Comparison of ENCODE assay signal across 29 cellular contexts in genomic region chr2:74696758-74697327, GRCh38. TPM values are rescaled to one million over a fixed set of nuclear protein-coding genes. Genes with fewer than 3 reads are reported as not detected.
DNase-seq lines count a peak whose midpoint lies in the region; TF ChIP-seq lines count a peak whose summit lies in the region.
"Had no signal": no experiment of that assay in that cellular context is flagged by ENCODE, and none has a peak within 500 bp of the region (broad histone marks: within the 10 kb centered on the region; RNA-seq: fewer than 3 reads in every experiment).

No MANE protein-coding gene starts in this region.

- no peak overlapping the region for H3K4me3 Mint-ChIP-seq in MCF 10A (ENCODE audit: unreplicated experiment)
- H3K4me3 Mint-ChIP-seq: activated naive CD8-positive, alpha-beta T cell; activated T-helper 1 cell treated with anti-CD3 and anti-CD28 coated beads, Interleukin-12 subunit alpha, Interleukin-12 subunit beta, Interleukin-2, Interleukin-4 antibody, amounts not matched to agents 30 ng/mL and 10 ng/mL and 1 ng/mL, durations not matched to agents 14 hours and 24 hours and 36 hours; IgD-negative memory B cell; naive thymus-derived CD8-positive, alpha-beta T cell; stimulated activated naive CD8-positive, alpha-beta T cell treated with anti-CD3 and anti-CD28 coated beads, Interleukin-15, Interleukin-2, amounts not matched to agents 100 ng/mL and 50 ng/mL, for 24 hours had no signal

- DNase-seq in MCF 10A (ENCODE audit: unreplicated experiment) (peak; percentile 30), breast epithelium (ENCODE audit: low spot score in 2 of 2) (no peak), colonic mucosa (no peak), foreskin fibroblast (peak; percentile 3 to 65), GDM1 (lab: John Stamatoyannopoulos, UW) (no peak), NCI-H2196 (lab: John Stamatoyannopoulos, UW; ENCODE audit: unreplicated experiment) (no peak), HAP-1 (ENCODE audit: low spot score in 2 of 2) (no peak)
- no peak for DNase-seq in NK-92 treated with Interleukin-12 subunit alpha and Interleukin-12 subunit beta, amount 100 ng/mL, for 24 hours (lab: John Stamatoyannopoulos, UW)
- DNase-seq: activated CD4-positive, alpha-beta T cell treated with anti-CD3 and anti-CD28 coated beads for 4 hours; body of pancreas; cortex of kidney; left cardiac atrium; mesendoderm; naive thymus-derived CD8-positive, alpha-beta T cell; NCI-H1694 treated with DMSO at 0.1 percent for 48 hours; NCI-H82; posterior cingulate gyrus; T-helper 1 cell; transverse colon had no signal

- intact Hi-C loops in MCF 10A (cut with micrococcal nuclease) (no loop called here), breast epithelium (cut with DNase I; ENCODE audit: low total_unique reads) (no loop called here), colonic mucosa (cut with DNase I) (no loop called here)

- CTCF ChIA-PET in MCF 10A (lab: Yijun Ruan, JAX): interaction anchor here (0.6 to 3.2 kb wide), 4 partner anchors 17 to 179 kb away, joined by 3 to 14 read pairs (median 4); no protein-coding TSS in a partner anchor

- no peaks in the 10 kb centered on the region for H3K36me3 Mint-ChIP-seq in MCF 10A (ENCODE audit: insufficient read depth, unreplicated experiment)

- H3K27me3 Mint-ChIP-seq in MCF 10A (ENCODE audit: insufficient read depth, unreplicated experiment): peaks cover 24% of the 10 kb centered on the region
- H3K27me3 Mint-ChIP-seq: activated naive CD8-positive, alpha-beta T cell had no signal

- no peaks in the 10 kb centered on the region for H3K4me1 ChIP-seq in breast epithelium
- H3K4me1 ChIP-seq in colonic mucosa: peaks cover 7% of the 10 kb centered on the region
- no peaks in the 10 kb centered on the region for H3K4me1 ChIP-seq in HAP-1
- H3K4me1 ChIP-seq: body of pancreas had no signal

- in situ Hi-C loops in HAP-1 (cut with MboI; ENCODE audit: low sequenced_read_pairs): loop anchor here (5.0 kb wide), 1 partner anchor 180 kb away; no protein-coding TSS in a partner anchor

- no peak overlapping the region for H3K9ac ChIP-seq in colonic mucosa (ENCODE audit: low read depth in 2 of 2, low read length in 2 of 2)
- H3K9ac ChIP-seq: BLaER1 treated with 17β-estradiol and CSF1 and Interleukin-3, amounts not matched to agents 10 nM and 100 nM had no signal

- no peaks in the 10 kb centered on the region for H3K36me3 ChIP-seq in breast epithelium
- H3K36me3 ChIP-seq in colonic mucosa: no peaks in the 10 kb centered on the region
- no peaks in the 10 kb centered on the region for H3K36me3 ChIP-seq in HAP-1 (replicated peaks)
- H3K36me3 ChIP-seq: BLaER1 treated with 17β-estradiol and CSF1 and Interleukin-3, amounts not matched to agents 10 nM and 100 nM; transverse colon had no signal

- H3K9me3 ChIP-seq in breast epithelium: no peaks in the 10 kb centered on the region
- no peaks in the 10 kb centered on the region for H3K9me3 ChIP-seq in colonic mucosa
- no peaks in the 10 kb centered on the region for H3K9me3 ChIP-seq in HAP-1
- H3K9me3 ChIP-seq: BLaER1 treated with 17β-estradiol and CSF1 and Interleukin-3, amounts not matched to agents 10 nM and 100 nM; body of pancreas; transverse colon had no signal

- POLR2A ChIA-PET in MCF 10A (lab: Yijun Ruan, JAX): no interaction called here

- no peaks in the 10 kb centered on the region for H3K4me1 Mint-ChIP-seq in MCF 10A (ENCODE audit: insufficient read depth, unreplicated experiment)

- H3K4me3 ChIP-seq in breast epithelium: no peak overlapping the region
- H3K4me3 ChIP-seq in colonic mucosa: no peak overlapping the region
- no peak overlapping the region for H3K4me3 ChIP-seq in foreskin fibroblast (ENCODE audit: low read depth in 1 of 2, low read length in 2 of 2)
- no peak overlapping the region for H3K4me3 ChIP-seq in HAP-1
- H3K4me3 ChIP-seq: BLaER1 treated with 17β-estradiol and CSF1 and Interleukin-3, amounts not matched to agents 10 nM and 100 nM; body of pancreas; PC-9; transverse colon had no signal

- TF ChIP-seq CTCF in MCF 10A (IDR thresholded peaks at IDR 0.05; ENCODE audit: unreplicated experiment): no peak
- TF ChIP-seq CTCF in breast epithelium (IDR thresholded peaks at IDR 0.05): no peak
- no peak for TF ChIP-seq CTCF in colonic mucosa (IDR thresholded peaks at IDR 0.05)
- TF ChIP-seq CTCF in foreskin fibroblast (IDR thresholded peaks at IDR 0.05; ENCODE audit: low read depth, low read length): no peak

- H3K27me3 ChIP-seq in breast epithelium: no peaks in the 10 kb centered on the region
- no peaks in the 10 kb centered on the region for H3K27me3 ChIP-seq in colonic mucosa
- peaks cover 8% of the 10 kb centered on the region for H3K27me3 ChIP-seq in HAP-1 (ENCODE audit: low read depth)
- H3K27me3 ChIP-seq: BLaER1 treated with 17β-estradiol and CSF1 and Interleukin-3, amounts not matched to agents 10 nM and 100 nM; body of pancreas; transverse colon had no signal

- H3K27ac ChIP-seq in breast epithelium: no peak overlapping the region
- peak overlapping the region; percentile 78 for H3K27ac ChIP-seq in colonic mucosa
- H3K27ac ChIP-seq: 22Rv1; BLaER1 treated with 17β-estradiol and CSF1 and Interleukin-3, amounts not matched to agents 10 nM and 100 nM; body of pancreas; HL-60; PC-9 had no signal

- H3K9me3 Mint-ChIP-seq in MCF 10A (ENCODE audit: unreplicated experiment): no peaks in the 10 kb centered on the region
- H3K9me3 Mint-ChIP-seq: activated T-helper 1 cell treated with anti-CD3 and anti-CD28 coated beads, Interleukin-12 subunit alpha, Interleukin-12 subunit beta, Interleukin-2, Interleukin-4 antibody, amounts not matched to agents 30 ng/mL and 10 ng/mL and 1 ng/mL, durations not matched to agents 14 hours and 24 hours and 36 hours; IgD-negative memory B cell; naive thymus-derived CD8-positive, alpha-beta T cell; stimulated activated naive CD8-positive, alpha-beta T cell treated with anti-CD3 and anti-CD28 coated beads, Interleukin-15, Interleukin-2, amounts not matched to agents 100 ng/mL and 50 ng/mL, for 24 hours had no signal

- BruUV-seq in MCF 10A (replicated peaks; lab: Mats Ljungman, UMichigan): no TSS peak

- TF ChIP-seq POLR2A in breast epithelium (IDR thresholded peaks at IDR 0.05): no peak

- no peak overlapping the region for H3K27ac Mint-ChIP-seq in MCF 10A (ENCODE audit: low read depth, unreplicated experiment)
- H3K27ac Mint-ChIP-seq: activated naive CD8-positive, alpha-beta T cell; activated T-helper 1 cell treated with anti-CD3 and anti-CD28 coated beads, Interleukin-12 subunit alpha, Interleukin-12 subunit beta, Interleukin-2, Interleukin-4 antibody, amounts not matched to agents 30 ng/mL and 10 ng/mL and 1 ng/mL, durations not matched to agents 14 hours and 24 hours and 36 hours; IgD-negative memory B cell; naive thymus-derived CD8-positive, alpha-beta T cell; stimulated activated naive CD8-positive, alpha-beta T cell treated with anti-CD3 and anti-CD28 coated beads, Interleukin-15, Interleukin-2, amounts not matched to agents 100 ng/mL and 50 ng/mL, for 24 hours had no signal

RNA-seq across cellular contexts. Expression of gene SEMA4F, which starts 42.8 kb away (rescaled TPM):
- total RNA-seq in MCF 10A (2022) (5.2 and 7.0 TPM in 2 replicates), breast epithelium (1 to 10 TPM; 4.6 to 8.8 (median 8.5) TPM), colonic mucosa (1 to 10 TPM; 4.4 to 5.5 TPM)

RNA-seq across cellular contexts. Expression of gene M1AP, which starts 48.7 kb away (rescaled TPM):
- total RNA-seq in MCF 10A (2022): not detected in 2 replicates
- total RNA-seq in breast epithelium: 1 to 10 TPM in 1 of 3 donors, under 1 TPM in 2; 0.29 to 3.4 (median 0.66) TPM
- total RNA-seq in colonic mucosa: under 1 TPM in 1 of 2 donors, not detected in 1; 0.35 TPM
- total RNA-seq: body of pancreas; G401; glomerular endothelial cell; naive thymus-derived CD8-positive, alpha-beta T cell had no signal

Comparison
In these comparisons a context has a peak if more than half of its experiments do, and no peak if none do; other contexts are left out.
1. DNase-seq: peak in MCF 10A (single experiment) and foreskin fibroblast (2 of 2); none in breast epithelium (0 of 2), colonic mucosa (single experiment), NK-92 treated with Interleukin-12 subunit alpha and Interleukin-12 subunit beta, amount 100 ng/mL, for 24 hours (single experiment), GDM1 (single experiment), NCI-H2196 (single experiment) and HAP-1 (0 of 2).